In genomic region chr2:102826904-102827303, GRCh38 we compare ENCODE assay signal across 9 cellular contexts.
DNase-seq lines count a peak whose midpoint lies in the region; ATAC-seq, FAIRE-seq and TF ChIP-seq lines count a peak whose summit lies in the region.
"Had no signal": no experiment of that assay in that cellular context is flagged by ENCODE, and none has a peak within 500 bp of the region (broad histone marks: within the 10 kb centered on the region; RNA-seq: fewer than 3 reads in every experiment).

No MANE protein-coding gene starts in this region.

- FAIRE-seq in GM12891 (lab: Jason Lieb, UNC) = no peak

- DNase-seq in COLO668 (lab: John Stamatoyannopoulos, UW; ENCODE audit: unreplicated experiment) (peak; percentile 72), NCI-H146 treated with DMSO at 0.1 percent for 48 hours (lab: John Stamatoyannopoulos, UW; ENCODE audit: unreplicated experiment) (peak; percentile 89), SK-N-DZ (ENCODE audit: low spot score) (peak; percentile 89), iPS-NIHi11 (ENCODE audit: low spot score) (peak; percentile 43), GM12891 (ENCODE audit: insufficient read length, low spot score) (no peak), DMS114 treated with DMSO at 0.1 percent for 48 hours (lab: John Stamatoyannopoulos, UW; ENCODE audit: unreplicated experiment) (no peak)
- no peak for DNase-seq in stimulated activated CD8-positive, alpha-beta memory T cell treated with anti-CD3 and anti-CD28 coated beads, Interleukin-4, amount 100 ng/mL, for 48 hours
- DNase-seq: left colon had no signal

- ATAC-seq in HG03521 (IDR thresholded peaks at IDR 0.05; ENCODE audit: unreplicated experiment) = no peak
- ATAC-seq: left colon had no signal

- TF ChIP-seq POLR2A in GM12891 (IDR thresholded peaks at IDR 0.05; ENCODE audit: low read depth, low read length) = no peak

TF ChIP-seq in GM12891, 5 proteins besides CTCF, POLR2A, EP300 and RAD21:
- TF ChIP-seq PAX5 (IDR thresholded peaks at IDR 0.05; ENCODE audit: insufficient read depth, low read length, severe bottlenecking) = no peak
- TF ChIP-seq TAF1 (IDR thresholded peaks at IDR 0.05; ENCODE audit: low read depth, low read length) = no peak
- TF ChIP-seq POU2F2 (IDR thresholded peaks at IDR 0.05; ENCODE audit: low read depth, low read length) = no peak
- no peak for TF ChIP-seq SPI1 (IDR thresholded peaks at IDR 0.05; ENCODE audit: low read depth, low read length)
- TF ChIP-seq POLR2AphosphoS5 (IDR thresholded peaks at IDR 0.05; ENCODE audit: low read depth, low read length) = no peak

Comparison
In these comparisons a context has a peak if more than half of its experiments do, and no peak if none do; other contexts are left out.
1. DNase-seq: peak in COLO668 (single experiment), NCI-H146 treated with DMSO at 0.1 percent for 48 hours (single experiment), SK-N-DZ (single experiment) and iPS-NIHi11 (single experiment); none in GM12891 (single experiment), stimulated activated CD8-positive, alpha-beta memory T cell treated with anti-CD3 and anti-CD28 coated beads, Interleukin-4, amount 100 ng/mL, for 48 hours (single experiment) and DMS114 treated with DMSO at 0.1 percent for 48 hours (single experiment).